ENCODE assay signal across 16 cellular contexts in genomic region chr9:136234597-136234996, GRCh38. TPM values are rescaled to one million over a fixed set of nuclear protein-coding genes. Genes with fewer than 3 reads are reported as not detected.
A peak's percentile ranks its signal among the peaks of the same experiment; 100 is the strongest.
DNase-seq lines count a peak whose midpoint lies in the region; ATAC-seq and TF ChIP-seq lines count a peak whose summit lies in the region.
"Had no signal": no experiment of that assay in that cellular context is flagged by ENCODE, and none has a peak within 500 bp of the region (broad histone marks: within the 10 kb centered on the region; RNA-seq: fewer than 3 reads in every experiment).

No MANE protein-coding gene starts in this region.

- H3K36me3 Mint-ChIP-seq in GM23338 (ENCODE audit: low read depth) (peaks cover 3% of the 10 kb centered on the region; the same call in 2 of the 3 replicates), T-helper 17 cell (ENCODE audit: low read depth) (peaks cover 3% of the 10 kb centered on the region), progenitor cell of endocrine pancreas (ENCODE audit: insufficient read depth) (peaks cover 9% of the 10 kb centered on the region)

- peaks cover 62% of the 10 kb centered on the region for H3K79me1 ChIP-seq in mesenchymal stem cell (replicated peaks; ENCODE audit: low read length, poor library complexity, severe bottlenecking)

- H4K91ac ChIP-seq in mesenchymal stem cell (ENCODE audit: low read length), result no peak overlapping the region

- H3K9ac ChIP-seq in mesenchymal stem cell (ENCODE audit: low read length), result no peak overlapping the region

- H3K36me3 ChIP-seq in GM23338 (ENCODE audit: insufficient read depth), result no peaks in the 10 kb centered on the region
- peaks cover 4 to 43% of the 10 kb centered on the region in 2 experiments for H3K36me3 ChIP-seq in mesenchymal stem cell (ENCODE audit: control insufficient read depth in 1 of 2, insufficient read depth in 2 of 2, low read depth in 1 of 2, low read length in 2 of 2)

- H4K20me1 ChIP-seq in GM23338 (replicated peaks; ENCODE audit: insufficient read depth), result peaks cover 35% of the 10 kb centered on the region

- TF ChIP-seq CTCF in GM23338 (conservative IDR thresholded peaks at IDR 0.05; ENCODE audit: low read depth in 2 of 2) (no peak), progenitor cell of endocrine pancreas (IDR thresholded peaks at IDR 0.05; ENCODE audit: unreplicated experiment) (no peak)

- H3K4me3 ChIP-seq in GM23338, result no peak overlapping the region
- no peak overlapping the region for H3K4me3 ChIP-seq in mesenchymal stem cell (ENCODE audit: insufficient read depth in 1 of 2, low read depth in 1 of 2, low read length in 2 of 2)

- 97% methylated on average over 21 of the region's 21 CpGs for WGBS in mesenchymal stem cell

- no peaks in the 10 kb centered on the region for H3K9me2 ChIP-seq in GM23338 (ENCODE audit: insufficient read depth)

- H3F3A ChIP-seq in GM23338 (replicated peaks; ENCODE audit: low read depth), result no peaks in the 10 kb centered on the region

- H3K9me3 ChIP-seq in T-helper 17 cell (ENCODE audit: control insufficient read depth, low read length, poor library complexity, severe bottlenecking) (no peaks in the 10 kb centered on the region), mesenchymal stem cell (ENCODE audit: control insufficient read depth, low read length) (no peaks in the 10 kb centered on the region)

- H3K79me2 ChIP-seq in GM23338 (replicated peaks; ENCODE audit: insufficient read depth), result peaks cover 80% of the 10 kb centered on the region

- H3K4me1 ChIP-seq in GM23338 (ENCODE audit: insufficient read depth) (no peaks in the 10 kb centered on the region), mesenchymal stem cell (ENCODE audit: control insufficient read depth, insufficient read depth, low read depth, low read length) (peaks cover 5% of the 10 kb centered on the region)

- H3K27me3 Mint-ChIP-seq in GM23338 (ENCODE audit: insufficient read depth, low read depth, poor library complexity) (peaks cover 7% of the 10 kb centered on the region), T-helper 17 cell (no peaks in the 10 kb centered on the region), progenitor cell of endocrine pancreas (no peaks in the 10 kb centered on the region)

- no peak overlapping the region for H4K8ac ChIP-seq in mesenchymal stem cell (ENCODE audit: low read length)

- no peaks in the 10 kb centered on the region for H3K27me3 ChIP-seq in GM23338 (ENCODE audit: insufficient read depth)
- H3K27me3 ChIP-seq in mesenchymal stem cell (ENCODE audit: control insufficient read depth in 1 of 2, insufficient read depth in 1 of 2, low read length in 2 of 2), result no peaks in the 10 kb centered on the region

- no peak overlapping the region for H2AK5ac ChIP-seq in mesenchymal stem cell (ENCODE audit: low read length, severe bottlenecking)

- peaks cover 14% of the 10 kb centered on the region for H3K4me1 Mint-ChIP-seq in GM23338
- H3K4me1 Mint-ChIP-seq in T-helper 17 cell, result peaks cover 17% of the 10 kb centered on the region
- H3K4me1 Mint-ChIP-seq in progenitor cell of endocrine pancreas (ENCODE audit: low read depth), result peaks cover 4% of the 10 kb centered on the region

- no peak overlapping the region for H2BK5ac ChIP-seq in mesenchymal stem cell (ENCODE audit: low read depth, low read length, poor library complexity, severe bottlenecking)

- H3K9me3 Mint-ChIP-seq in GM23338 (no peaks in the 10 kb centered on the region), progenitor cell of endocrine pancreas (ENCODE audit: low read depth) (no peaks in the 10 kb centered on the region)

- H3K4me3 Mint-ChIP-seq in GM23338 (no peak overlapping the region; the same call in 2 of the 3 replicates), T-helper 17 cell (peak overlapping the region; percentile 15), progenitor cell of endocrine pancreas (ENCODE audit: low read depth) (no peak overlapping the region)

- H3K27ac Mint-ChIP-seq in GM23338 (0 out of 2 replicates have a peak overlapping the region, but pooled peaks have one; percentile 34), T-helper 17 cell (no peak overlapping the region), progenitor cell of endocrine pancreas (peak overlapping the region; percentile 3)

- no peak overlapping the region for H3K4me2 ChIP-seq in GM23338
- H3K4me2 ChIP-seq in mesenchymal stem cell (ENCODE audit: low read length, poor library complexity, severe bottlenecking), result no peak overlapping the region

- no peak overlapping the region for H2BK15ac ChIP-seq in mesenchymal stem cell (ENCODE audit: low read depth, poor library complexity, severe bottlenecking)

- no peak overlapping the region for H2AFZ ChIP-seq in GM23338
- H2AFZ ChIP-seq in mesenchymal stem cell (ENCODE audit: low read depth, low read length), result no peak overlapping the region

- H3K4ac ChIP-seq in mesenchymal stem cell (ENCODE audit: low read depth in 1 of 2, low read length in 2 of 2), result no peak overlapping the region

- H3K14ac ChIP-seq in mesenchymal stem cell (ENCODE audit: low read length in 2 of 2), result no peak overlapping the region

- no peak overlapping the region for H3K18ac ChIP-seq in mesenchymal stem cell (ENCODE audit: low read depth in 1 of 2, low read length in 2 of 2)

- ATAC-seq in GM23338 (no peak), T-helper 17 cell (no peak), HG03565 (IDR thresholded peaks at IDR 0.05; ENCODE audit: unreplicated experiment) (no peak)

- H2BK120ac ChIP-seq in mesenchymal stem cell (ENCODE audit: low read depth, low read length), result no peak overlapping the region

- DNase-seq in activated effector memory CD4-positive, alpha-beta T cell treated with anti-CD3 and anti-CD28 coated beads, Interleukin-2, amount 50 U/mL, for 16 hours, result peak; percentile 72
- DNase-seq in activated effector memory CD4-positive, alpha-beta T cell treated with Interleukin-2 at 50 U/mL for 16 hours, result no peak
- DNase-seq in GM23338 (ENCODE audit: low spot score) (no peak), T-helper 17 cell (no peak), progenitor cell of endocrine pancreas (ENCODE audit: low spot score, unreplicated experiment) (no peak), mesenchymal stem cell (no peak), NCI-H2107 treated with DMSO at 0.1 percent for 48 hours (lab: John Stamatoyannopoulos, UW; ENCODE audit: unreplicated experiment) (no peak)
- DNase-seq: C1 segment of cervical spinal cord, H7, IMR-90, MV-4-11, NCI-H1417 treated with DMSO at 0.1 percent for 48 hours, NCI-H2029, NCI-H510A had no signal

- H2BK12ac ChIP-seq in mesenchymal stem cell (ENCODE audit: low read length in 2 of 2), result no peak overlapping the region

- H3K27ac ChIP-seq in GM23338 (ENCODE audit: low read depth) (no peak overlapping the region), mesenchymal stem cell (ENCODE audit: low read length, poor library complexity, severe bottlenecking) (no peak overlapping the region)

- no peak overlapping the region for H3K23ac ChIP-seq in mesenchymal stem cell (ENCODE audit: low read length in 2 of 2)

TF ChIP-seq in GM23338, 12 proteins besides CTCF, POLR2A, EP300 and RAD21 (continues in another document):
- TF ChIP-seq NANOG (IDR thresholded peaks at IDR 0.05; ENCODE audit: borderline replicate concordance) (no peak), ZNF331 (CRISPR knock-in tag; IDR thresholded peaks at IDR 0.05; ENCODE audit: low read depth) (no peak), STAT1 (IDR thresholded peaks at IDR 0.05; ENCODE audit: unreplicated experiment) (no peak), ETS1 (IDR thresholded peaks at IDR 0.05) (no peak), ZNF114 (CRISPR knock-in tag; IDR thresholded peaks at IDR 0.05) (no peak)

RNA-seq across cellular contexts. Expression of gene QSOX2, which starts 11.0 kb away (rescaled TPM):
- 25.5 and 29.2 TPM in 2 replicates for total RNA-seq in GM23338 (2014; rRNA removed; shearing (Covaris generic))
- polyA plus RNA-seq in GM23338 (2016; fragmentation: Nextera tagmentation; extraction: Ambion mirVana), result 9.2 and 10.5 TPM in 2 replicates
- 10 to 100 TPM; 12.6 to 15.5 TPM for total RNA-seq in T-helper 17 cell
- 24.0 and 24.1 TPM in 2 replicates for total RNA-seq in progenitor cell of endocrine pancreas
- 9.6 TPM for polyA plus RNA-seq in mesenchymal stem cell (2013, experiment 1 of 2)
- 9.8 TPM for polyA plus RNA-seq in mesenchymal stem cell (2013, experiment 2 of 2)

RNA-seq across cellular contexts. Expression of gene LHX3, which starts 29.7 kb away (rescaled TPM):
- total RNA-seq in GM23338 (2014; rRNA removed; shearing (Covaris generic)), result not detected in 2 replicates
- 0.08 TPM in 1 of 2 replicates, not detected in the other for polyA plus RNA-seq in GM23338 (2016; fragmentation: Nextera tagmentation; extraction: Ambion mirVana)
- total RNA-seq in T-helper 17 cell, result under 1 TPM; 0.10 to 0.18 TPM
- total RNA-seq in progenitor cell of endocrine pancreas, result not detected in 2 replicates
- polyA plus RNA-seq in mesenchymal stem cell (2013, experiment 1 of 2), result not detected
- not detected for polyA plus RNA-seq in mesenchymal stem cell (2013, experiment 2 of 2)
- total RNA-seq: IMR-90 had no signal
- polyA plus RNA-seq: AG04450, IMR-90 had no signal
